Comparison of ENCODE assay signal across 11 cellular contexts in the genomic region with DNA sequence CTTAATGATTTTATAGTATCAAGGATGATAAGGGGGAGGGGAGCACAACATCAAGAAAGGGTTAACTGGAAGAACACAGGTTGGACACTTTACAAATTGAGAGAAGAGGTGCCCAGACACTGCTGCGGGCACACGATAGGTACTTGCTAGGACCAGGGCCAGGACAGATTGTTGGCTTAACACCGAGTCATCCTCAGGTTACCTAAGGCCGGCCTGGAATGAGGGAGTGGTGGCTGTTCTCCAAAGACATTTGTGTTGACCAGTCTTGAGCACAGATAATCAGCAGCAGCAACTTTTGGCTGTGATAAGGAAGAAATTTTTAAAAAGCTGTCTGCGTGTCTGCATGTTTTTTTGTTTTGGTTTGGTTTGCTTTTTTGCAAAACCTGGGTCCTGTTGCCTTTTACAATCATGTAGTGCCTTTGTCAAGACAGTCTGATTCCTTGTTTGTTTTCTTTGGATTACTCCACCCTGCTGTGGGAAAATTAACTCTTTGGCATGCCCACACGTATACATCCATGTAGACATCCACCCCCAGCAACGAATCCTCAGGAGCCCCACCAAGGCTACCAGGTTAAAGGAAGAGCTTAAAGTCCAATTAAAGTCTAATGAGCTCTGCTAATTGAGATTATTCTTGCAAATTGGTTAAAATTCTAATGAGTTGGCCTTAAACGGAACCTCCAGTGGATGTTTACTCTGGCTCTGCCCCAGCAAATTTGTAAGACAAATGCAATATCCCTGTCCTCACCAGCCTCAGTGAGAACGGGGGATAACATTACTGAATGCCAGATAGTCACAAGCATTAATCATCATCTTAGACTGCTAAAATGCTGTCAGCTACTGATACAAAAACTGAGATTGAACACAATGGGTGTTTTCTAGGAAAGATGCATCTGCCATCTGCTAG.
DNase-seq lines count a peak whose midpoint lies in the region; ATAC-seq and TF ChIP-seq lines count a peak whose summit lies in the region.
"Had no signal": no experiment of that assay in that cellular context is flagged by ENCODE, and none has a peak within 500 bp of the region (broad histone marks: within the 10 kb centered on the region; RNA-seq: fewer than 3 reads in every experiment).

No MANE protein-coding gene starts in this region.

- TF ChIP-seq CTCF in MCF 10A (IDR thresholded peaks at IDR 0.05; ENCODE audit: unreplicated experiment) (no peak), breast epithelium (IDR thresholded peaks at IDR 0.05) (no peak), uterus (IDR thresholded peaks at IDR 0.05) (no peak), endothelial cell (IDR thresholded peaks at IDR 0.05; ENCODE audit: unreplicated experiment) (no peak)

- H3K36me3 ChIP-seq in breast epithelium (no peaks in the 10 kb centered on the region), uterus (no peaks in the 10 kb centered on the region)

- H3K4me1 ChIP-seq in breast epithelium = peaks cover 0 to 7% of the 10 kb centered on the region in 2 donors
- H3K4me1 ChIP-seq in uterus = no peaks in the 10 kb centered on the region

- H3K9me3 Mint-ChIP-seq in MCF 10A (ENCODE audit: unreplicated experiment) (no peaks in the 10 kb centered on the region), endothelial cell (ENCODE audit: unreplicated experiment) (no peaks in the 10 kb centered on the region)
- peaks cover 0 to 10% (median 2%) of the 10 kb centered on the region in 9 donors for H3K9me3 Mint-ChIP-seq in naive thymus-derived CD8-positive, alpha-beta T cell

- H3K36me3 Mint-ChIP-seq in MCF 10A (ENCODE audit: insufficient read depth, unreplicated experiment) (no peaks in the 10 kb centered on the region), endothelial cell (ENCODE audit: low read depth, unreplicated experiment) (no peaks in the 10 kb centered on the region)
- no peaks in the 10 kb centered on the region for H3K36me3 Mint-ChIP-seq in naive thymus-derived CD8-positive, alpha-beta T cell

- H3K4me1 Mint-ChIP-seq in MCF 10A (ENCODE audit: insufficient read depth, unreplicated experiment) (peaks cover 72% of the 10 kb centered on the region), endothelial cell (ENCODE audit: unreplicated experiment) (no peaks in the 10 kb centered on the region)
- no peaks in the 10 kb centered on the region for H3K4me1 Mint-ChIP-seq in naive thymus-derived CD8-positive, alpha-beta T cell

- no peaks in the 10 kb centered on the region for H3K9me3 ChIP-seq in breast epithelium
- H3K9me3 ChIP-seq in uterus = no peaks in the 10 kb centered on the region

- no peaks in the 10 kb centered on the region for H3K27me3 Mint-ChIP-seq in MCF 10A (ENCODE audit: insufficient read depth, unreplicated experiment)
- peaks cover 0 to 2% (median 0%) of the 10 kb centered on the region in 5 donors for H3K27me3 Mint-ChIP-seq in naive thymus-derived CD8-positive, alpha-beta T cell
- H3K27me3 Mint-ChIP-seq in endothelial cell (ENCODE audit: unreplicated experiment) = no peaks in the 10 kb centered on the region

- BruUV-seq in MCF 10A (replicated peaks; lab: Mats Ljungman, UMichigan) = no TSS peak

- H3K27ac ChIP-seq in breast epithelium (peak overlapping the region in 1 of 2 donors; percentile 38), uterus (peak overlapping the region; percentile 45 to 55)
- H3K27ac ChIP-seq: dorsolateral prefrontal cortex had no signal

- H3K4me3 ChIP-seq in breast epithelium = no peak overlapping the region
- no peak overlapping the region for H3K4me3 ChIP-seq in uterus
- H3K4me3 ChIP-seq: dorsolateral prefrontal cortex had no signal

- peak; percentile 45 for ATAC-seq in SK-N-SH treated with all-trans-retinoic acid at 6 μM for 48 hours
- ATAC-seq in left ventricle myocardium superior = peak; percentile 70
- no peak for ATAC-seq in naive thymus-derived CD8-positive, alpha-beta T cell
- no peak for ATAC-seq in HG03354 (IDR thresholded peaks at IDR 0.05; ENCODE audit: poor library complexity, severe bottlenecking, unreplicated experiment)
- ATAC-seq: activated CD8-positive, alpha-beta T cell treated with anti-CD3 and anti-CD28 coated beads, Interleukin-2, amount 10 ng/mL, durations not matched to agents 7 days and 5 days had no signal

- POLR2A ChIA-PET in MCF 10A (lab: Yijun Ruan, JAX) = interaction anchor here (0.8 to 10.9 kb wide), 18 partner anchors 9 to 762 kb away, joined by 3 to 139 read pairs (median 3); no protein-coding TSS in a partner anchor
- POLR2A ChIA-PET in naive thymus-derived CD8-positive, alpha-beta T cell (lab: Charles Lee) = no interaction called here

- TF ChIP-seq POLR2A in breast epithelium (IDR thresholded peaks at IDR 0.05) (no peak), uterus (IDR thresholded peaks at IDR 0.05) (no peak)

- CTCF ChIA-PET in MCF 10A (lab: Yijun Ruan, JAX) = interaction anchor here (0.6 to 2.6 kb wide), 9 partner anchors 16 to 574 kb away, joined by 3 to 10 read pairs (median 4); no protein-coding TSS in a partner anchor

- H3K27ac Mint-ChIP-seq in MCF 10A (ENCODE audit: low read depth, unreplicated experiment) (peak overlapping the region; percentile 17), endothelial cell (ENCODE audit: unreplicated experiment) (no peak overlapping the region)
- no peak overlapping the region for H3K27ac Mint-ChIP-seq in naive thymus-derived CD8-positive, alpha-beta T cell
- H3K27ac Mint-ChIP-seq: activated CD8-positive, alpha-beta T cell treated with anti-CD3 and anti-CD28 coated beads, Interleukin-2, amount 10 ng/mL, durations not matched to agents 7 days and 5 days had no signal

- intact Hi-C loops in MCF 10A (cut with micrococcal nuclease) (loop anchor here (1.0 to 10.0 kb wide), 8 partner anchors 29 to 989 kb away; a partner anchor contains a TSS), breast epithelium (cut with DNase I; ENCODE audit: low total_unique reads) (no loop called here), left ventricle myocardium superior (cut with micrococcal nuclease) (no loop called here), uterus (cut with DNase I; ENCODE audit: low total_unique reads) (no loop called here)

- H3K27me3 ChIP-seq in breast epithelium (no peaks in the 10 kb centered on the region), uterus (no peaks in the 10 kb centered on the region)

- H3K4me3 Mint-ChIP-seq in MCF 10A (ENCODE audit: unreplicated experiment) (peak overlapping the region; percentile 39), endothelial cell (ENCODE audit: unreplicated experiment) (no peak overlapping the region)
- no peak overlapping the region for H3K4me3 Mint-ChIP-seq in naive thymus-derived CD8-positive, alpha-beta T cell
- H3K4me3 Mint-ChIP-seq: activated CD8-positive, alpha-beta T cell treated with anti-CD3 and anti-CD28 coated beads, Interleukin-2, amount 10 ng/mL, durations not matched to agents 7 days and 5 days had no signal

- DNase-seq in MCF 10A (ENCODE audit: unreplicated experiment) (peak; percentile 91), breast epithelium (ENCODE audit: low spot score in 2 of 2) (no peak), left ventricle myocardium superior (no peak), uterus (peak; percentile 28 to 30), endothelial cell (ENCODE audit: low spot score) (no peak)
- no peak for DNase-seq in naive thymus-derived CD8-positive, alpha-beta T cell
- DNase-seq: activated CD8-positive, alpha-beta T cell treated with anti-CD3 and anti-CD28 coated beads, Interleukin-2, amount 10 ng/mL, durations not matched to agents 7 days and 5 days; dorsolateral prefrontal cortex; NK-92 treated with Interleukin-12 subunit alpha and Interleukin-12 subunit beta, amount 100 ng/mL, for 24 hours had no signal

TF ChIP-seq in SK-N-SH treated with all-trans-retinoic acid at 6 μM for 48 hours, 23 proteins besides CTCF, POLR2A, EP300 and RAD21 (continues in another document):
- TF ChIP-seq CSDC2 (CRISPR knock-in tag; IDR thresholded peaks at IDR 0.05) = no peak
- TF ChIP-seq TCF4 (CRISPR knock-in tag; IDR thresholded peaks at IDR 0.05; ENCODE audit: borderline replicate concordance) = no peak
- TF ChIP-seq, protein P1, sequence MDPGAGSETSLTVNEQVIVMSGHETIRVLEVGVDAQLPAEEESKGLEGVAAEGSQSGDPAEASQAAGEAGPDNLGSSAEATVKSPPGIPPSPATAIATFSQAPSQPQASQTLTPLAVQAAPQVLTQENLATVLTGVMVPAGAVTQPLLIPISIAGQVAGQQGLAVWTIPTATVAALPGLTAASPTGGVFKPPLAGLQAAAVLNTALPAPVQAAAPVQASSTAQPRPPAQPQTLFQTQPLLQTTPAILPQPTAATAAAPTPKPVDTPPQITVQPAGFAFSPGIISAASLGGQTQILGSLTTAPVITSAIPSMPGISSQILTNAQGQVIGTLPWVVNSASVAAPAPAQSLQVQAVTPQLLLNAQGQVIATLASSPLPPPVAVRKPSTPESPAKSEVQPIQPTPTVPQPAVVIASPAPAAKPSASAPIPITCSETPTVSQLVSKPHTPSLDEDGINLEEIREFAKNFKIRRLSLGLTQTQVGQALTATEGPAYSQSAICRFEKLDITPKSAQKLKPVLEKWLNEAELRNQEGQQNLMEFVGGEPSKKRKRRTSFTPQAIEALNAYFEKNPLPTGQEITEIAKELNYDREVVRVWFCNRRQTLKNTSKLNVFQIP (CRISPR knock-in tag; IDR thresholded peaks at IDR 0.05; ENCODE audit: borderline replicate concordance, low read depth) = no peak
- TF ChIP-seq, protein P2, sequence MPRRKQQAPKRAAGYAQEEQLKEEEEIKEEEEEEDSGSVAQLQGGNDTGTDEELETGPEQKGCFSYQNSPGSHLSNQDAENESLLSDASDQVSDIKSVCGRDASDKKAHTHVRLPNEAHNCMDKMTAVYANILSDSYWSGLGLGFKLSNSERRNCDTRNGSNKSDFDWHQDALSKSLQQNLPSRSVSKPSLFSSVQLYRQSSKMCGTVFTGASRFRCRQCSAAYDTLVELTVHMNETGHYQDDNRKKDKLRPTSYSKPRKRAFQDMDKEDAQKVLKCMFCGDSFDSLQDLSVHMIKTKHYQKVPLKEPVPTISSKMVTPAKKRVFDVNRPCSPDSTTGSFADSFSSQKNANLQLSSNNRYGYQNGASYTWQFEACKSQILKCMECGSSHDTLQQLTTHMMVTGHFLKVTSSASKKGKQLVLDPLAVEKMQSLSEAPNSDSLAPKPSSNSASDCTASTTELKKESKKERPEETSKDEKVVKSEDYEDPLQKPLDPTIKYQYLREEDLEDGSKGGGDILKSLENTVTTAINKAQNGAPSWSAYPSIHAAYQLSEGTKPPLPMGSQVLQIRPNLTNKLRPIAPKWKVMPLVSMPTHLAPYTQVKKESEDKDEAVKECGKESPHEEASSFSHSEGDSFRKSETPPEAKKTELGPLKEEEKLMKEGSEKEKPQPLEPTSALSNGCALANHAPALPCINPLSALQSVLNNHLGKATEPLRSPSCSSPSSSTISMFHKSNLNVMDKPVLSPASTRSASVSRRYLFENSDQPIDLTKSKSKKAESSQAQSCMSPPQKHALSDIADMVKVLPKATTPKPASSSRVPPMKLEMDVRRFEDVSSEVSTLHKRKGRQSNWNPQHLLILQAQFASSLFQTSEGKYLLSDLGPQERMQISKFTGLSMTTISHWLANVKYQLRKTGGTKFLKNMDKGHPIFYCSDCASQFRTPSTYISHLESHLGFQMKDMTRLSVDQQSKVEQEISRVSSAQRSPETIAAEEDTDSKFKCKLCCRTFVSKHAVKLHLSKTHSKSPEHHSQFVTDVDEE (CRISPR knock-in tag; IDR thresholded peaks at IDR 0.05) = no peak
- no peak for TF ChIP-seq GLIS3 (CRISPR knock-in tag; IDR thresholded peaks at IDR 0.05)
- no peak for TF ChIP-seq ARNTL (CRISPR knock-in tag; IDR thresholded peaks at IDR 0.05; ENCODE audit: borderline replicate concordance, low read depth)
- no peak for TF ChIP-seq ZNF8 (CRISPR knock-in tag; IDR thresholded peaks at IDR 0.05)

Comparison
In these comparisons a context has a peak if more than half of its experiments do, and no peak if none do; other contexts are left out.
1. DNase-seq: peak in MCF 10A (single experiment) and uterus (2 of 2); none in breast epithelium (0 of 2), left ventricle myocardium superior (single experiment), naive thymus-derived CD8-positive, alpha-beta T cell (0 of 10) and endothelial cell (single experiment).
2. ATAC-seq: peak in SK-N-SH treated with all-trans-retinoic acid at 6 μM for 48 hours (single experiment) and left ventricle myocardium superior (single experiment); none in naive thymus-derived CD8-positive, alpha-beta T cell (0 of 2) and HG03354 (single experiment).